Comparison of ENCODE assay signal across 27 cellular contexts in the genomic region with DNA sequence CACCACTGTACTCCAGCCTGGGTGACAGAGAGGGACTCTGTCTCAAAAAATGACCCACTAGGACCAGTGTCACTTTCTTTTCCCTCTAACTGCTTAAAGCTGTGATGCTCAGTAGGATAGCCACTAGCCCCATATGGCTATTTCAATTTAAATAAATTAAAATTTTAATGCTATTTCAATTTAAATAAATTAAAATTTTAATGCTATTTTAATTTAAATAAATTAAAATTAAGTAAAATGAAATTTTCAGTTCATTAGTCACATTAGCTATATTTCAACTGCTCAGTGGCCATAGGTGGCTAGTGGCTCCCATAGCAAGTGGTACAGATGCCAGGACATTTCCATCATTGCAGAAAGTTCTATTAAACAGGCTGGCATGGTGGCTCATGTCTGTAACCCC.
"Had no signal": no experiment of that assay in that cellular context is flagged by ENCODE, and none has a peak within 500 bp of the region (broad histone marks: within the 10 kb centered on the region; RNA-seq: fewer than 3 reads in every experiment).

No MANE protein-coding gene starts in this region.

- H3K27ac ChIP-seq: breast epithelium, KMS-11, Peyer's patch, RWPE1, SJCRH30 had no signal

- H3K27me3 Mint-ChIP-seq: activated B cell treated with CpG ODN at 0.5 μM for 24 hours; activated CD4-positive, alpha-beta T cell treated with anti-CD3 and anti-CD28 coated beads, Interleukin-2, amount 10 ng/mL, durations not matched to agents 24 days and 14 days had no signal

- H3K4me3 Mint-ChIP-seq: activated B cell treated with CpG ODN at 0.5 μM for 24 hours; activated CD4-positive, alpha-beta T cell treated with anti-CD3 and anti-CD28 coated beads, Interleukin-2, amount 10 ng/mL, durations not matched to agents 24 days and 14 days; activated T-helper 1 cell treated with anti-CD3 and anti-CD28 coated beads, Interleukin-12 subunit alpha, Interleukin-12 subunit beta, Interleukin-2, Interleukin-4 antibody, amounts not matched to agents 30 ng/mL and 10 ng/mL and 1 ng/mL, durations not matched to agents 14 hours and 24 hours and 36 hours; T-helper 1 cell treated with Interleukin-12 subunit alpha and Interleukin-12 subunit beta and Interleukin-4 antibody, amounts not matched to agents 30 μg/mL and 1 μg/mL, for 36 hours had no signal

- H3K4me2 ChIP-seq: KMS-11, SK-N-SH had no signal

- DNase-seq: activated B cell treated with CpG ODN at 0.5 μM for 24 hours; activated CD4-positive, alpha-beta T cell treated with anti-CD3 and anti-CD28 coated beads for 1 hour; activated CD4-positive, alpha-beta T cell treated with anti-CD3 and anti-CD28 coated beads, Interleukin-2, amount 10 ng/mL, durations not matched to agents 24 days and 14 days; activated CD4-positive, alpha-beta T cell treated with anti-CD3 and anti-CD28 coated beads, Interleukin-2, amount 50 U/mL, for 48 hours; activated CD8-positive, alpha-beta memory T cell treated with anti-CD3 and anti-CD28 coated beads, Interleukin-2, amount 50 U/mL, for 4 hours; activated effector memory CD4-positive, alpha-beta T cell treated with anti-CD3 and anti-CD28 coated beads, Interleukin-2, amount 50 U/mL, for 16 hours; activated naive CD4-positive, alpha-beta T cell treated with Interleukin-2 at 50 U/mL for 16 hours; caudate nucleus; MG63; MV-4-11; NCI-H1092 treated with DMSO at 0.1 percent for 48 hours; NCI-H1417 treated with DMSO at 0.1 percent for 48 hours; NCI-H1694; NCI-H2029; NCI-H446; NCI-H524; Right ventricle myocardium superior; SJCRH30; SK-N-SH; SW 1271; T-helper 9 cell had no signal

- H3K4me1 ChIP-seq: breast epithelium had no signal

- H3K9me3 Mint-ChIP-seq: activated B cell treated with CpG ODN at 0.5 μM for 24 hours; activated T-helper 1 cell treated with anti-CD3 and anti-CD28 coated beads, Interleukin-12 subunit alpha, Interleukin-12 subunit beta, Interleukin-2, Interleukin-4 antibody, amounts not matched to agents 30 ng/mL and 10 ng/mL and 1 ng/mL, durations not matched to agents 14 hours and 24 hours and 36 hours; T-helper 1 cell treated with Interleukin-12 subunit alpha and Interleukin-12 subunit beta and Interleukin-4 antibody, amounts not matched to agents 30 μg/mL and 1 μg/mL, for 36 hours had no signal

- H3K4me3 ChIP-seq: breast epithelium, MG63, Peyer's patch, SJCRH30 had no signal

- H3K36me3 ChIP-seq: breast epithelium, MG63, SJCRH30 had no signal

- H3K27me3 ChIP-seq: breast epithelium, MG63, Peyer's patch, SJCRH30 had no signal

- H3K27ac Mint-ChIP-seq: activated CD4-positive, alpha-beta T cell treated with anti-CD3 and anti-CD28 coated beads, Interleukin-2, amount 10 ng/mL, durations not matched to agents 24 days and 14 days; activated T-helper 1 cell treated with anti-CD3 and anti-CD28 coated beads, Interleukin-12 subunit alpha, Interleukin-12 subunit beta, Interleukin-2, Interleukin-4 antibody, amounts not matched to agents 30 ng/mL and 10 ng/mL and 1 ng/mL, durations not matched to agents 14 hours and 24 hours and 36 hours; T-helper 1 cell treated with Interleukin-12 subunit alpha and Interleukin-12 subunit beta and Interleukin-4 antibody, amounts not matched to agents 30 μg/mL and 1 μg/mL, for 36 hours had no signal

- H3K9ac ChIP-seq: KMS-11, SK-N-SH had no signal

- H3K9me3 ChIP-seq: breast epithelium, MG63, Peyer's patch, SJCRH30, SK-N-SH had no signal
